Comparison of ENCODE assay signal across 1 cellular context in the genomic region with DNA sequence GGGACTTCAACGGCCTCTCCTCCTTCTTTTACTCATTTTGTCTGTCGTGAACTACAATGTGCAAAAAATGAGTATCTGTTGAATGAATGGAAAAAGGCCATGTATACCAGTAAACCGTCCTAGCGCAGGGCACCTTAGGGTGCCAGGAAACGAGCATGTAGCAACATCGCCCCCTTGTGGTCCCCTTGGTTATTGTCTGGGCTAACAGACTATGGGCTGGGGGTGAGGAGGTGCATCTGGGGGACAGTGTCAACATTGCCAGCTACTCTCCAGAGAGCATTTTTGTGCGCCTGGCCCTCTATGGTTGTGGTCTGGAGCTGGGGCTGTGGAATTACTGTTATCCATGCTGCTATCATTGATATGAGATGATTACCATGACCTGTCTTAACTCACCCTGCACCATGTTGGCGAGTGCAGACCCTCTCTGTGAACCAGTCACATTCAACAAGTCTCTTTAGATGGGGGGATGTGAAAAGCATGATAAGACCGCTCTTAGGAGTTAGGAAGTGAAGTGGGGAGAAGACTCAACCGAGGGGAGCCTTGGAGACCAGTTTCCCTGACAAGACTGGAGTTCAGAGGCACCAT.
A peak's percentile ranks its signal among the peaks of the same experiment; 100 is the strongest.
TF ChIP-seq lines count a peak whose summit lies in the region.

No MANE protein-coding gene starts in this region.

TF ChIP-seq in K562, 482 proteins besides CTCF, POLR2A, EP300 and RAD21 (continued from another document and continues in another):
- TF ChIP-seq CBX8 (IDR thresholded peaks at IDR 0.05; ENCODE audit: borderline replicate concordance, extremely low read depth, low read depth, low read length, poor library complexity, severe bottlenecking) = no peak
- no peak for TF ChIP-seq ATF2 (CRISPR knock-in tag; IDR thresholded peaks at IDR 0.05)
- TF ChIP-seq TEAD4 (IDR thresholded peaks at IDR 0.05; ENCODE audit: low read length) = 0 out of 2 replicates have a peak, but pooled peaks have one; percentile 18
- no peak for TF ChIP-seq TEAD4 (CRISPR knock-in tag; IDR thresholded peaks at IDR 0.05; ENCODE audit: borderline replicate concordance)
- peak; percentile 44; the same call in 1 of the 2 replicates for TF ChIP-seq MYNN (IDR thresholded peaks at IDR 0.05)
- no peak for TF ChIP-seq MYNN (CRISPR knock-in tag; IDR thresholded peaks at IDR 0.05)
- no peak for TF ChIP-seq OTX1 (CRISPR knock-in tag; IDR thresholded peaks at IDR 0.05)
- TF ChIP-seq HCFC1 (IDR thresholded peaks at IDR 0.05; ENCODE audit: low read depth, low read length) = 0 out of 2 replicates have a peak, but pooled peaks have one; percentile 12
- TF ChIP-seq GTF2E2 (tag; IDR thresholded peaks at IDR 0.05) = no peak
- TF ChIP-seq SUPT5H (IDR thresholded peaks at IDR 0.05) = no peak
- no peak for TF ChIP-seq ZSCAN32 (CRISPR knock-in tag; IDR thresholded peaks at IDR 0.05)
- no peak for TF ChIP-seq ZSCAN29 (IDR thresholded peaks at IDR 0.05)
- TF ChIP-seq C11orf30 (IDR thresholded peaks at IDR 0.05; ENCODE audit: low read depth) = no peak
- no peak for TF ChIP-seq ELF2 (CRISPR knock-in tag; IDR thresholded peaks at IDR 0.05)
- no peak for TF ChIP-seq ILK (tag; IDR thresholded peaks at IDR 0.05; ENCODE audit: borderline replicate concordance, low read depth)
- no peak for TF ChIP-seq SMAD1 (IDR thresholded peaks at IDR 0.05; ENCODE audit: low read depth, low read length, partially characterized antibody)
- no peak for TF ChIP-seq EP400 (IDR thresholded peaks at IDR 0.05)
- TF ChIP-seq KLF13 (tag; IDR thresholded peaks at IDR 0.05; ENCODE audit: borderline replicate concordance, low read depth) = 0 out of 2 replicates have a peak, but pooled peaks have one; percentile 19
- TF ChIP-seq MTA3 (IDR thresholded peaks at IDR 0.05; ENCODE audit: borderline replicate concordance) = no peak
- TF ChIP-seq THRAP3 (IDR thresholded peaks at IDR 0.05; ENCODE audit: borderline replicate concordance) = no peak
- no peak for TF ChIP-seq CCNT2 (IDR thresholded peaks at IDR 0.05; ENCODE audit: borderline replicate concordance, extremely low read depth, insufficient read length, low read depth, low read length)
- TF ChIP-seq TBP (optimal IDR thresholded peaks at IDR 0.05; ENCODE audit: low read depth, low read length) = peak; percentile 25
- TF ChIP-seq ZNF79 (CRISPR knock-in tag; IDR thresholded peaks at IDR 0.05; ENCODE audit: low read depth) = no peak
- TF ChIP-seq DNMT1 (IDR thresholded peaks at IDR 0.05) = no peak
- no peak for TF ChIP-seq ETS1 (conservative IDR thresholded peaks at IDR 0.05; ENCODE audit: control insufficient read depth, low read depth, low read length)
- TF ChIP-seq LEF1 (IDR thresholded peaks at IDR 0.05) = no peak
- 0 out of 2 replicates have a peak, but pooled peaks have one; percentile 25 for TF ChIP-seq SP1 (CRISPR knock-in tag; IDR thresholded peaks at IDR 0.05)
- TF ChIP-seq ZNF780A (CRISPR knock-in tag; IDR thresholded peaks at IDR 0.05) = no peak
- TF ChIP-seq ADNP (tag; IDR thresholded peaks at IDR 0.05) = no peak
- no peak for TF ChIP-seq GATA2 (CRISPR knock-in tag; IDR thresholded peaks at IDR 0.05)
- TF ChIP-seq RBBP5 (IDR thresholded peaks at IDR 0.05; ENCODE audit: borderline replicate concordance, insufficient read depth, low read length, poor library complexity, severe bottlenecking) = no peak
- TF ChIP-seq ZNF707 (CRISPR knock-in tag; conservative IDR thresholded peaks at IDR 0.05) = no peak
- no peak for TF ChIP-seq RFX7 (CRISPR knock-in tag; IDR thresholded peaks at IDR 0.05)
- no peak for TF ChIP-seq CUX1 (CRISPR knock-in tag; IDR thresholded peaks at IDR 0.05)
- no peak for TF ChIP-seq ZNF436 (CRISPR knock-in tag; IDR thresholded peaks at IDR 0.05)
- no peak for TF ChIP-seq ZNF785 (CRISPR knock-in tag; IDR thresholded peaks at IDR 0.05)
- TF ChIP-seq NR0B1 (IDR thresholded peaks at IDR 0.05; ENCODE audit: partially characterized antibody) = no peak
- TF ChIP-seq NUFIP1 (IDR thresholded peaks at IDR 0.05; ENCODE audit: partially characterized antibody) = no peak
- TF ChIP-seq ZNF121 (CRISPR knock-in tag; conservative IDR thresholded peaks at IDR 0.05) = no peak
- TF ChIP-seq KLF16 (IDR thresholded peaks at IDR 0.05) = 0 out of 2 replicates have a peak, but pooled peaks have one; percentile 20
- 0 out of 4 replicates have a peak, but pooled peaks of 1 of the 2 experiments have one; percentile 14 for TF ChIP-seq RCOR1 (IDR thresholded peaks at IDR 0.05; ENCODE audit: borderline replicate concordance in 1 of 2, low read depth in 2 of 2, low read length in 2 of 2)
- no peak for TF ChIP-seq SLC30A9 (CRISPR knock-in tag; IDR thresholded peaks at IDR 0.05)
- no peak for TF ChIP-seq ZFP91 (CRISPR knock-in tag; IDR thresholded peaks at IDR 0.05)
- TF ChIP-seq, protein P1, sequence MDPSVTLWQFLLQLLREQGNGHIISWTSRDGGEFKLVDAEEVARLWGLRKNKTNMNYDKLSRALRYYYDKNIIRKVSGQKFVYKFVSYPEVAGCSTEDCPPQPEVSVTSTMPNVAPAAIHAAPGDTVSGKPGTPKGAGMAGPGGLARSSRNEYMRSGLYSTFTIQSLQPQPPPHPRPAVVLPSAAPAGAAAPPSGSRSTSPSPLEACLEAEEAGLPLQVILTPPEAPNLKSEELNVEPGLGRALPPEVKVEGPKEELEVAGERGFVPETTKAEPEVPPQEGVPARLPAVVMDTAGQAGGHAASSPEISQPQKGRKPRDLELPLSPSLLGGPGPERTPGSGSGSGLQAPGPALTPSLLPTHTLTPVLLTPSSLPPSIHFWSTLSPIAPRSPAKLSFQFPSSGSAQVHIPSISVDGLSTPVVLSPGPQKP (CRISPR knock-in tag; IDR thresholded peaks at IDR 0.05) = no peak
- no peak for TF ChIP-seq NFATC3 (IDR thresholded peaks at IDR 0.05)
- no peak for TF ChIP-seq HLTF (IDR thresholded peaks at IDR 0.05)
- TF ChIP-seq, protein P2, sequence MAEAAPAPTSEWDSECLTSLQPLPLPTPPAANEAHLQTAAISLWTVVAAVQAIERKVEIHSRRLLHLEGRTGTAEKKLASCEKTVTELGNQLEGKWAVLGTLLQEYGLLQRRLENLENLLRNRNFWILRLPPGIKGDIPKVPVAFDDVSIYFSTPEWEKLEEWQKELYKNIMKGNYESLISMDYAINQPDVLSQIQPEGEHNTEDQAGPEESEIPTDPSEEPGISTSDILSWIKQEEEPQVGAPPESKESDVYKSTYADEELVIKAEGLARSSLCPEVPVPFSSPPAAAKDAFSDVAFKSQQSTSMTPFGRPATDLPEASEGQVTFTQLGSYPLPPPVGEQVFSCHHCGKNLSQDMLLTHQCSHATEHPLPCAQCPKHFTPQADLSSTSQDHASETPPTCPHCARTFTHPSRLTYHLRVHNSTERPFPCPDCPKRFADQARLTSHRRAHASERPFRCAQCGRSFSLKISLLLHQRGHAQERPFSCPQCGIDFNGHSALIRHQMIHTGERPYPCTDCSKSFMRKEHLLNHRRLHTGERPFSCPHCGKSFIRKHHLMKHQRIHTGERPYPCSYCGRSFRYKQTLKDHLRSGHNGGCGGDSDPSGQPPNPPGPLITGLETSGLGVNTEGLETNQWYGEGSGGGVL (CRISPR knock-in tag; IDR thresholded peaks at IDR 0.05) = no peak
- TF ChIP-seq CREM (IDR thresholded peaks at IDR 0.05; ENCODE audit: low read depth) = no peak
- no peak for TF ChIP-seq ZNF175 (CRISPR knock-in tag; IDR thresholded peaks at IDR 0.05; ENCODE audit: low read depth)
- 0 out of 2 replicates have a peak, but pooled peaks have one; percentile 6 for TF ChIP-seq MAFK (IDR thresholded peaks at IDR 0.05; ENCODE audit: low read length)
- no peak for TF ChIP-seq TFAP4 (CRISPR knock-in tag; IDR thresholded peaks at IDR 0.05; ENCODE audit: borderline replicate concordance)
- no peak for TF ChIP-seq KAT2B (IDR thresholded peaks at IDR 0.05; ENCODE audit: low read depth, low read length)
- no peak for TF ChIP-seq ZNF655 (CRISPR knock-in tag; IDR thresholded peaks at IDR 0.05)
- no peak for TF ChIP-seq SP2 (IDR thresholded peaks at IDR 0.05; ENCODE audit: extremely low read depth, low read depth, low read length, poor library complexity, severe bottlenecking)
